In genomic region chr11:47510231-47510630, GRCh38 we compare ENCODE assay signal across 12 cellular contexts. TPM values are rescaled to one million over a fixed set of nuclear protein-coding genes. Genes with fewer than 3 reads are reported as not detected.
DNase-seq lines count a peak whose midpoint lies in the region; ATAC-seq and TF ChIP-seq lines count a peak whose summit lies in the region.
"Had no signal": no experiment of that assay in that cellular context is flagged by ENCODE, and none has a peak within 500 bp of the region (broad histone marks: within the 10 kb centered on the region; RNA-seq: fewer than 3 reads in every experiment).

No MANE protein-coding gene starts in this region.

- dilution Hi-C loops in IMR-90 (cut with HindIII; ENCODE audit: low sequenced_read_pairs, unreplicated experiment): no loop called here

- H3K36me3 ChIP-seq in CD4-positive, alpha-beta memory T cell (ENCODE audit: insufficient read depth, low read length): no peaks in the 10 kb centered on the region
- H3K36me3 ChIP-seq in IMR-90 (ENCODE audit: control insufficient read depth, insufficient read depth, low read length): no peaks in the 10 kb centered on the region
- no peaks in the 10 kb centered on the region for H3K36me3 ChIP-seq in brain microvascular endothelial cell (replicated peaks)
- no peaks in the 10 kb centered on the region for H3K36me3 ChIP-seq in suprapubic skin

- TF ChIP-seq RAD21 in IMR-90 (IDR thresholded peaks at IDR 0.05; ENCODE audit: low read length): no peak

- no peak overlapping the region for H2BK120ac ChIP-seq in IMR-90 (ENCODE audit: low read depth, low read length)

- in situ Hi-C loops in IMR-90 (cut with MboI; ENCODE audit: low sequenced_read_pairs) (no loop called here), brain microvascular endothelial cell (cut with HindIII; ENCODE audit: low pct_ligation_motif_present, low sequenced_read_pairs) (no loop called here)

- H2AFZ ChIP-seq in IMR-90 (replicated peaks; ENCODE audit: low read length, poor library complexity): no peak overlapping the region

- POLR2A ChIA-PET in CD4-positive, alpha-beta memory T cell (lab: Charles Lee; ENCODE audit: partially characterized antibody): interaction anchor here (0.6 to 2.2 kb wide), 3 partner anchors 9 to 172 kb away, joined by 4 to 6 read pairs (median 4); no protein-coding TSS in a partner anchor
- POLR2A ChIA-PET in IMR-90 (lab: Charles Lee; ENCODE audit: unreplicated experiment): interaction anchor here (0.5 kb wide), 1 partner anchor 15 kb away, joined by 3 read pairs; no protein-coding TSS in a partner anchor

- no peak overlapping the region for H3K4me2 ChIP-seq in IMR-90 (ENCODE audit: low read depth, low read length)

- H3K23ac ChIP-seq in IMR-90 (ENCODE audit: low read depth, low read length): no peak overlapping the region

- no peak for DNase-seq in CD4-positive, alpha-beta memory T cell
- DNase-seq in IMR-90 (peak; percentile 58), brain microvascular endothelial cell (peak; percentile 39), suprapubic skin (ENCODE audit: low spot score in 2 of 2) (no peak), 8988T (no peak)
- DNase-seq: cerebellar nuclear complex, COR-L47, KG1, substantia nigra had no signal

- H4K8ac ChIP-seq in IMR-90 (ENCODE audit: low read depth in 2 of 2, low read length in 2 of 2): no peak overlapping the region

- TF ChIP-seq POLR2A in IMR-90 (IDR thresholded peaks at IDR 0.05; ENCODE audit: low read depth, low read length) (no peak), suprapubic skin (IDR thresholded peaks at IDR 0.05) (no peak)

- H3K27ac ChIP-seq in CD4-positive, alpha-beta memory T cell (ENCODE audit: low read depth, low read length): no peak overlapping the region
- no peak overlapping the region for H3K27ac ChIP-seq in IMR-90 (ENCODE audit: insufficient read depth, low read length)
- H3K27ac ChIP-seq in brain microvascular endothelial cell: peak overlapping the region; percentile 41
- no peak overlapping the region for H3K27ac ChIP-seq in suprapubic skin

- H3K9me3 ChIP-seq in CD4-positive, alpha-beta memory T cell (ENCODE audit: control insufficient read depth in 1 of 2, low read length in 2 of 2): no peaks in the 10 kb centered on the region
- H3K9me3 ChIP-seq in IMR-90 (ENCODE audit: control insufficient read depth, insufficient read depth, low read length): no peaks in the 10 kb centered on the region
- H3K9me3 ChIP-seq in suprapubic skin: no peaks in the 10 kb centered on the region

- H2AK5ac ChIP-seq in IMR-90 (ENCODE audit: low read depth, low read length): peak overlapping the region; percentile 17; the same call in 1 of the 2 replicates

- H3K9ac ChIP-seq in IMR-90 (ENCODE audit: low read depth, low read length): no peak overlapping the region

- peaks cover 84% of the 10 kb centered on the region for H3K4me1 ChIP-seq in CD4-positive, alpha-beta memory T cell (ENCODE audit: insufficient read depth, low read length)
- H3K4me1 ChIP-seq in IMR-90 (ENCODE audit: control insufficient read depth, insufficient read depth, low read length) (peaks cover 17% of the 10 kb centered on the region), suprapubic skin (peaks cover 70% of the 10 kb centered on the region)

- no TSS peak for BruUV-seq in IMR-90 (replicated peaks; lab: Mats Ljungman, UMichigan)

- no peaks in the 10 kb centered on the region for H3K27me3 Mint-ChIP-seq in CD4-positive, alpha-beta memory T cell
- no peaks in the 10 kb centered on the region for H3K27me3 Mint-ChIP-seq in nephron (ENCODE audit: low read depth)

- H3K9me1 ChIP-seq in IMR-90 (ENCODE audit: insufficient read depth, low read length): peaks cover 27% of the 10 kb centered on the region

- no peak overlapping the region for H3K14ac ChIP-seq in IMR-90 (replicated peaks; ENCODE audit: low read depth, low read length)

- H2BK20ac ChIP-seq in IMR-90 (ENCODE audit: low read depth, low read length): no peak overlapping the region

- H4K20me1 ChIP-seq in IMR-90 (ENCODE audit: insufficient read depth, low read length): peaks cover 85% of the 10 kb centered on the region

- TF ChIP-seq CTCF in IMR-90 (conservative IDR thresholded peaks at IDR 0.05; ENCODE audit: low read depth, low read length) (no peak), brain microvascular endothelial cell (IDR thresholded peaks at IDR 0.05; ENCODE audit: low read depth, low read length, missing control alignments) (no peak), nephron (IDR thresholded peaks at IDR 0.05; ENCODE audit: unreplicated experiment in 3 of 3) (no peak), suprapubic skin (IDR thresholded peaks at IDR 0.05) (no peak)

- ATAC-seq in IMR-90 (ENCODE audit: low read depth) (no peak; the same call in 1 of the 2 replicates), GM18519 (IDR thresholded peaks at IDR 0.05; ENCODE audit: low FRiP score, unreplicated experiment) (no peak), HG02642 (IDR thresholded peaks at IDR 0.05; ENCODE audit: poor library complexity, unreplicated experiment) (no peak)

- H4K91ac ChIP-seq in IMR-90 (ENCODE audit: insufficient read depth, low read depth, low read length): no peak overlapping the region

- H3K36me3 Mint-ChIP-seq in CD4-positive, alpha-beta memory T cell: peaks cover 0 to 20% of the 10 kb centered on the region in 2 donors
- peaks cover 4% of the 10 kb centered on the region for H3K36me3 Mint-ChIP-seq in nephron (ENCODE audit: low read depth)

- TF ChIP-seq EP300 in suprapubic skin (IDR thresholded peaks at IDR 0.05): no peak

- WGBS in IMR-90 (ENCODE audit: extremely low coverage in 2 of 2, insufficient read length in 1 of 2), 2 experiments: 60% methylated on average over 2 of the region's 7 CpGs; no CpG with 5 or more reads in 1 of the 2 experiments
- 92% methylated on average over 7 of the region's 7 CpGs for WGBS in suprapubic skin

- H3K56ac ChIP-seq in IMR-90 (ENCODE audit: extremely low read depth, insufficient read depth, low read length): no peak overlapping the region

- no peak overlapping the region for H3K4me3 ChIP-seq in CD4-positive, alpha-beta memory T cell (ENCODE audit: low read length in 2 of 2)
- H3K4me3 ChIP-seq in IMR-90 (ENCODE audit: insufficient read depth, low read depth, low read length) (no peak overlapping the region), brain microvascular endothelial cell (ENCODE audit: low read depth, low read length) (no peak overlapping the region), suprapubic skin (no peak overlapping the region)

- peak overlapping the region in 6 of 7 donors; percentile 6 to 83 (median 62) for H3K27ac Mint-ChIP-seq in CD4-positive, alpha-beta memory T cell
- peak overlapping the region in 2 of 3 experiments; percentile 8 to 37 for H3K27ac Mint-ChIP-seq in nephron

- no peaks in the 10 kb centered on the region for H3K27me3 ChIP-seq in CD4-positive, alpha-beta memory T cell (ENCODE audit: insufficient read depth, low read length)
- H3K27me3 ChIP-seq in IMR-90 (ENCODE audit: control insufficient read depth, insufficient read depth, low read length) (no peaks in the 10 kb centered on the region), brain microvascular endothelial cell (replicated peaks) (no peaks in the 10 kb centered on the region), suprapubic skin (no peaks in the 10 kb centered on the region)

- intact Hi-C loops in CD4-positive, alpha-beta memory T cell (cut with micrococcal nuclease): no loop called here
- intact Hi-C loops in IMR-90 (cut with micrococcal nuclease): no loop called here

- H2AK9ac ChIP-seq in IMR-90 (replicated peaks; ENCODE audit: low read depth, low read length, poor library complexity): no peak overlapping the region

- peak overlapping the region in 4 of 8 donors; percentile 12 to 54 (median 14) for H3K4me3 Mint-ChIP-seq in CD4-positive, alpha-beta memory T cell
- H3K4me3 Mint-ChIP-seq in nephron: no peak overlapping the region

- CTCF ChIA-PET in CD4-positive, alpha-beta memory T cell (lab: Charles Lee; ENCODE audit: partially characterized antibody): interaction anchor here (1.3 to 1.9 kb wide), 3 partner anchors 9 to 27 kb away, joined by 4 to 5 read pairs (median 4); no protein-coding TSS in a partner anchor
- CTCF ChIA-PET in IMR-90 (lab: Yijun Ruan, JAX): interaction anchor here (0.6 to 1.2 kb wide), 2 partner anchors 12 to 89 kb away, joined by 3 read pairs; no protein-coding TSS in a partner anchor

- no peak overlapping the region for H3K18ac ChIP-seq in IMR-90 (ENCODE audit: low read depth, low read length)

- H2BK5ac ChIP-seq in IMR-90 (ENCODE audit: low read depth, low read length, poor library complexity, severe bottlenecking): no peak overlapping the region

- H2BK15ac ChIP-seq in IMR-90 (ENCODE audit: low read depth, low read length): no peak overlapping the region

- H4K5ac ChIP-seq in IMR-90 (ENCODE audit: low read depth, low read length): no peak overlapping the region

- no peaks in the 10 kb centered on the region for H3K9me3 Mint-ChIP-seq in CD4-positive, alpha-beta memory T cell
- H3K9me3 Mint-ChIP-seq in nephron: no peaks in the 10 kb centered on the region

- no peak overlapping the region for H3K4ac ChIP-seq in IMR-90 (ENCODE audit: low read depth, low read length)

- peaks cover 38 to 90% of the 10 kb centered on the region in 2 experiments for H3K79me1 ChIP-seq in IMR-90 (ENCODE audit: low read depth in 1 of 2, low read length in 2 of 2)

- H3K4me1 Mint-ChIP-seq in CD4-positive, alpha-beta memory T cell: peaks cover 53 to 90% (median 69%) of the 10 kb centered on the region in 4 donors
- H3K4me1 Mint-ChIP-seq in nephron: peaks cover 53% of the 10 kb centered on the region

TF ChIP-seq in IMR-90, 13 proteins besides CTCF, POLR2A, EP300 and RAD21:
- TF ChIP-seq RCOR1 (IDR thresholded peaks at IDR 0.05; ENCODE audit: insufficient replicate concordance, low read length): no peak
- TF ChIP-seq BHLHE40 (IDR thresholded peaks at IDR 0.05; ENCODE audit: low read depth, low read length): peak; percentile 82

RNA-seq across cellular contexts. Expression of gene CELF1, which starts 42.7 kb away (rescaled TPM):
- 100 to 1,000 TPM; 145 to 149 TPM for total RNA-seq in CD4-positive, alpha-beta memory T cell
- 10 to 100 TPM; 45.6 to 76.2 TPM for polyA plus RNA-seq in CD4-positive, alpha-beta memory T cell
- total RNA-seq in IMR-90 (2012; rRNA removed) (109 and 135 TPM in 2 replicates), suprapubic skin (100 to 1,000 TPM in 2 of 4 donors, 10 to 100 TPM in 2; 90.3 to 210 (median 101) TPM)
- polyA plus RNA-seq in IMR-90 (2012; rRNA removed): 61.6 and 63.3 TPM in 2 replicates
- polyA plus RNA-seq in IMR-90 (2012; cell fraction: cytosol; rRNA removed): 22.7 and 26.4 TPM in 2 replicates
- polyA plus RNA-seq in IMR-90 (2012; cell fraction: nucleus; rRNA removed; ENCODE audit: low replicate concordance): 86.9 and 136 TPM in 2 replicates

RNA-seq across cellular contexts. Expression of gene PTPMT1, which starts 55.2 kb away (rescaled TPM):
- 10 to 100 TPM; 21.5 to 21.9 TPM for total RNA-seq in CD4-positive, alpha-beta memory T cell
- 100 to 1,000 TPM in 1 of 2 donors, 10 to 100 TPM in 1; 68.3 to 109 TPM for polyA plus RNA-seq in CD4-positive, alpha-beta memory T cell
- total RNA-seq in IMR-90 (2012; rRNA removed): 51.4 and 55.0 TPM in 2 replicates
- 51.6 and 58.3 TPM in 2 replicates for polyA plus RNA-seq in IMR-90 (2012; rRNA removed)
- polyA plus RNA-seq in IMR-90 (2012; cell fraction: cytosol; rRNA removed): 77.4 and 85.2 TPM in 2 replicates
- polyA plus RNA-seq in IMR-90 (2012; cell fraction: nucleus; rRNA removed; ENCODE audit: low replicate concordance): 29.3 and 32.5 TPM in 2 replicates
- total RNA-seq in suprapubic skin: 10 to 100 TPM; 63.2 to 81.4 (median 71.6) TPM

Comparison
In these comparisons a context has a peak if more than half of its experiments do, and no peak if none do; other contexts are left out.
1. DNase-seq: peak in IMR-90 (single experiment) and brain microvascular endothelial cell (single experiment); none in CD4-positive, alpha-beta memory T cell (0 of 5), suprapubic skin (0 of 2) and 8988T (single experiment).